In the genomic region with DNA sequence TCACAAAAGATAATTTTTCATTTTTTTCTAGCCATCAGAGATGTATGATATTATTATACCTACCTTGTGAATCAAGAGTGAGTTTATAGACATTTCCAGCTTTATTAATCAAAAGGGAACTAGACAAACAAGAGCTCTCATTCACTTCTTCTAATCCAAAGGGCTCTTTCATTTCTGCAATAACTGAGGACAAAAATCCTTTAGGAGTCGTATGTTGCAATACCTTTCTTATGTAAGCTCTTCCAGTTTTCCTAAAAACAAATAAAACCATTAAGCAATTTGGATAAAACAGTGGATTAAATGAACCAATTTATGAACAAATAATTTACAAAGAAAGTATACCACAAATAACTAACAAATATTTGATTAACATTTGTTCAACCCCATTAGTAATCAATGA, we compare ENCODE assay signal across 22 cellular contexts.
DNase-seq lines count a peak whose midpoint lies in the region; ATAC-seq, FAIRE-seq and TF ChIP-seq lines count a peak whose summit lies in the region.
"Had no signal": no experiment of that assay in that cellular context is flagged by ENCODE, and none has a peak within 500 bp of the region (broad histone marks: within the 10 kb centered on the region; RNA-seq: fewer than 3 reads in every experiment).

No MANE protein-coding gene starts in this region.

- H3K9ac ChIP-seq in K562 (ENCODE audit: insufficient read depth in 1 of 2, low read depth in 2 of 2, low read length in 2 of 2) (no peak overlapping the region), liver (ENCODE audit: low read depth in 1 of 2, low read length in 2 of 2) (no peak overlapping the region)
- H3K9ac ChIP-seq: BLaER1 treated with 17β-estradiol and CSF1 and Interleukin-3, amounts not matched to agents 10 nM and 100 nM had no signal

- H4K20me1 ChIP-seq in K562 (replicated peaks; ENCODE audit: control insufficient read depth, insufficient read depth, low read length) = no peaks in the 10 kb centered on the region
- H4K20me1 ChIP-seq: BLaER1 treated with 17β-estradiol and CSF1 and Interleukin-3, amounts not matched to agents 10 nM and 100 nM had no signal

- TF ChIP-seq POLR2A in K562 (conservative IDR thresholded peaks at IDR 0.05) = no peak

- intact Hi-C loops in K562 (cut with micrococcal nuclease) (no loop called here), pancreas (cut with DNase I) (loop anchor here in 1 of 3 donors (10.0 kb wide), 1 partner anchor 70 kb away; no protein-coding TSS in a partner anchor)

- H3K4me1 ChIP-seq in K562 (replicated peaks in 1 of 2; ENCODE audit: control insufficient read depth in 2 of 2, insufficient read depth in 2 of 2, low read length in 2 of 2) = no peaks in the 10 kb centered on the region; a peak in 1 of 5 replicates
- H3K4me1 ChIP-seq in liver (ENCODE audit: control insufficient read depth in 4 of 4, insufficient read depth in 4 of 4, low read length in 3 of 4) = peaks cover 2 to 11% (median 4%) of the 10 kb centered on the region in 4 donors
- no peaks in the 10 kb centered on the region for H3K4me1 ChIP-seq in pancreas
- H3K4me1 ChIP-seq: BLaER1 treated with 17β-estradiol and CSF1 and Interleukin-3, amounts not matched to agents 10 nM and 100 nM; Caco-2 had no signal

- TF ChIP-seq RAD21 in K562 (CRISPR knock-in tag; conservative IDR thresholded peaks at IDR 0.05 in 1 of 2, IDR thresholded peaks at IDR 0.05 in 1 of 2) = no peak
- TF ChIP-seq RAD21 in liver (IDR thresholded peaks at IDR 0.05) = peak in 1 of 2 donors; percentile 12

- H3K4me3 ChIP-seq in K562 = no peak overlapping the region
- no peak overlapping the region for H3K4me3 ChIP-seq in liver (ENCODE audit: low read depth in 1 of 3, low read length in 3 of 3)
- no peak overlapping the region for H3K4me3 ChIP-seq in pancreas
- no peak overlapping the region for H3K4me3 ChIP-seq in H7 (ENCODE audit: insufficient read depth, low read depth, low read length)
- H3K4me3 ChIP-seq: BLaER1 treated with 17β-estradiol and CSF1 and Interleukin-3, amounts not matched to agents 10 nM and 100 nM had no signal

- BruUV-seq in K562 (replicated peaks; lab: Mats Ljungman, UMichigan) = no TSS peak

- no peak for TF ChIP-seq EP300 in K562 (IDR thresholded peaks at IDR 0.05; ENCODE audit: low read length)

- ATAC-seq in K562 (no peak), left lobe of liver (peak; percentile 58), pancreas (no peak)
- ATAC-seq: CD8-positive, alpha-beta T cell had no signal

- no peak overlapping the region for H3K4me2 ChIP-seq in K562 (ENCODE audit: insufficient read depth, low read length)
- H3K4me2 ChIP-seq: BLaER1 treated with 17β-estradiol and CSF1 and Interleukin-3, amounts not matched to agents 10 nM and 100 nM had no signal

- CTCF ChIA-PET in K562 (lab: Yijun Ruan, JAX; ENCODE audit: low intra/inter-chr PET ratio) = no interaction called here

- 33% methylated on average over 1 of the region's 1 CpG for WGBS in K562 (ENCODE audit: insufficient coverage, low coverage, missing lambda C conversion rate)
- 30% methylated on average over 1 of the region's 1 CpG for WGBS in liver
- WGBS in pancreas, 2 donors = 89% methylated on average over 1 of the region's 1 CpG

- FAIRE-seq in K562 (lab: Jason Lieb, UNC) (no peak), pancreas (lab: Jason Lieb, UNC) (peak; percentile 39)
- FAIRE-seq: A204.1, D721Med, G401.6, GM12891 had no signal

- H3K36me3 ChIP-seq in K562 (ENCODE audit: control insufficient read depth, insufficient read depth, low read length) = no peaks in the 10 kb centered on the region
- H3K36me3 ChIP-seq in liver (ENCODE audit: control insufficient read depth in 4 of 4, insufficient read depth in 3 of 4, low read depth in 1 of 4, low read length in 3 of 4) = no peaks in the 10 kb centered on the region
- no peaks in the 10 kb centered on the region for H3K36me3 ChIP-seq in pancreas
- no peaks in the 10 kb centered on the region for H3K36me3 ChIP-seq in H7 (replicated peaks; ENCODE audit: control insufficient read depth, insufficient read depth, low read length)
- H3K36me3 ChIP-seq: BLaER1 treated with 17β-estradiol and CSF1 and Interleukin-3, amounts not matched to agents 10 nM and 100 nM had no signal

- H3K9me1 ChIP-seq in K562 (ENCODE audit: control insufficient read depth, insufficient read depth, low read length) = no peaks in the 10 kb centered on the region

- no peaks in the 10 kb centered on the region for H3K27me3 ChIP-seq in K562 (ENCODE audit: control insufficient read depth in 2 of 2, insufficient read depth in 2 of 2, low read length in 2 of 2)
- H3K27me3 ChIP-seq in liver (ENCODE audit: control insufficient read depth in 4 of 4, insufficient read depth in 4 of 4, low read length in 3 of 4) = no peaks in the 10 kb centered on the region
- H3K27me3 ChIP-seq in pancreas = no peaks in the 10 kb centered on the region
- H3K27me3 ChIP-seq in H7 (ENCODE audit: control insufficient read depth, insufficient read depth, low read length) = no peaks in the 10 kb centered on the region
- H3K27me3 ChIP-seq: BLaER1 treated with 17β-estradiol and CSF1 and Interleukin-3, amounts not matched to agents 10 nM and 100 nM had no signal

- TF ChIP-seq CTCF in K562 (IDR thresholded peaks at IDR 0.05 in 2 of 3, conservative IDR thresholded peaks at IDR 0.05 in 1 of 3; ENCODE audit: insufficient read depth in 2 of 3, low read depth in 1 of 3, low read length in 3 of 3) = no peak
- no peak for TF ChIP-seq CTCF in liver (IDR thresholded peaks at IDR 0.05; ENCODE audit: low read depth, low read length, missing input control)
- no peak for TF ChIP-seq CTCF in pancreas (IDR thresholded peaks at IDR 0.05)
- no peak for TF ChIP-seq CTCF in GM13977 (IDR thresholded peaks at IDR 0.05; ENCODE audit: extremely low read depth, insufficient read depth, missing control alignments)
- no peak for TF ChIP-seq CTCF in GM13976 (IDR thresholded peaks at IDR 0.05; ENCODE audit: borderline replicate concordance, control extremely low read depth, extremely low read depth, insufficient read depth, missing control alignments)

- in situ Hi-C loops in K562 (cut with MboI) = no loop called here
- in situ Hi-C loops in GM13977 (cut with MboI; ENCODE audit: low pct_unique_long_range_greater_than_20kb, low sequenced_read_pairs, unreplicated experiment) = no loop called here
- in situ Hi-C loops in GM13976 (cut with MboI; ENCODE audit: low sequenced_read_pairs, unreplicated experiment) = no loop called here

- DNase-seq in K562 (ENCODE audit: extremely low read depth in 1 of 4, low spot score in 3 of 4) (no peak), left lobe of liver (ENCODE audit: low spot score) (no peak), pancreas (no peak), GM13977 (ENCODE audit: low spot score) (no peak), H7 (no peak), GM13976 (ENCODE audit: low spot score) (no peak), GM19238 (ENCODE audit: insufficient read length, low spot score) (no peak)
- DNase-seq: 8988T; AML-193; Caco-2; Calu3; CD4-positive, alpha-beta T cell; CD8-positive, alpha-beta T cell; DMS79 treated with DMSO at 0.1 percent for 48 hours; GF-D8 had no signal

- no peaks in the 10 kb centered on the region for H3K79me2 ChIP-seq in K562 (ENCODE audit: control insufficient read depth, insufficient read depth, low read length)

- no peaks in the 10 kb centered on the region for H3K9me3 ChIP-seq in K562 (replicated peaks; ENCODE audit: control insufficient read depth, insufficient read depth, low read depth, low read length)
- no peaks in the 10 kb centered on the region for H3K9me3 ChIP-seq in liver (ENCODE audit: control insufficient read depth in 4 of 4, low read length in 3 of 4)
- H3K9me3 ChIP-seq in pancreas = no peaks in the 10 kb centered on the region
- H3K9me3 ChIP-seq: BLaER1 treated with 17β-estradiol and CSF1 and Interleukin-3, amounts not matched to agents 10 nM and 100 nM; Caco-2 had no signal

- H2AFZ ChIP-seq in K562 (ENCODE audit: low read depth, low read length) = no peak overlapping the region

- H3K27ac ChIP-seq in K562 (ENCODE audit: extremely low read depth, low read depth, low read length) (no peak overlapping the region), liver (ENCODE audit: low read depth in 1 of 2, low read length in 2 of 2) (no peak overlapping the region), pancreas (no peak overlapping the region)
- H3K27ac ChIP-seq: BLaER1 treated with 17β-estradiol and CSF1 and Interleukin-3, amounts not matched to agents 10 nM and 100 nM; C4-2B had no signal

- POLR2A ChIA-PET in K562 (lab: Yijun Ruan, JAX) = interaction anchor here (0.5 kb wide), 1 partner anchor 15 kb away, joined by 3 read pairs; no protein-coding TSS in a partner anchor

TF ChIP-seq in liver, 16 proteins besides CTCF, POLR2A, EP300 and RAD21 (continues in another document):
- TF ChIP-seq YY1 (IDR thresholded peaks at IDR 0.05) (no peak), FOXA2 (IDR thresholded peaks at IDR 0.05) (no peak), EGR1 (IDR thresholded peaks at IDR 0.05; ENCODE audit: low read depth in 2 of 2) (no peak), GABPA (IDR thresholded peaks at IDR 0.05 in 1 of 2, conservative IDR thresholded peaks at IDR 0.05 in 1 of 2) (no peak), RXRA (IDR thresholded peaks at IDR 0.05) (peak in 1 of 2 donors; percentile 29), HNF4G (IDR thresholded peaks at IDR 0.05) (no peak)
- TF ChIP-seq, protein P1, sequence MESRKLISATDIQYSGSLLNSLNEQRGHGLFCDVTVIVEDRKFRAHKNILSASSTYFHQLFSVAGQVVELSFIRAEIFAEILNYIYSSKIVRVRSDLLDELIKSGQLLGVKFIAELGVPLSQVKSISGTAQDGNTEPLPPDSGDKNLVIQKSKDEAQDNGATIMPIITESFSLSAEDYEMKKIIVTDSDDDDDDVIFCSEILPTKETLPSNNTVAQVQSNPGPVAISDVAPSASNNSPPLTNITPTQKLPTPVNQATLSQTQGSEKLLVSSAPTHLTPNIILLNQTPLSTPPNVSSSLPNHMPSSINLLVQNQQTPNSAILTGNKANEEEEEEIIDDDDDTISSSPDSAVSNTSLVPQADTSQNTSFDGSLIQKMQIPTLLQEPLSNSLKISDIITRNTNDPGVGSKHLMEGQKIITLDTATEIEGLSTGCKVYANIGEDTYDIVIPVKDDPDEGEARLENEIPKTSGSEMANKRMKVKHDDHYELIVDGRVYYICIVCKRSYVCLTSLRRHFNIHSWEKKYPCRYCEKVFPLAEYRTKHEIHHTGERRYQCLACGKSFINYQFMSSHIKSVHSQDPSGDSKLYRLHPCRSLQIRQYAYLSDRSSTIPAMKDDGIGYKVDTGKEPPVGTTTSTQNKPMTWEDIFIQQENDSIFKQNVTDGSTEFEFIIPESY (IDR thresholded peaks at IDR 0.05) = no peak
